Comparison of ENCODE assay signal across 19 cellular contexts in the genomic region with DNA sequence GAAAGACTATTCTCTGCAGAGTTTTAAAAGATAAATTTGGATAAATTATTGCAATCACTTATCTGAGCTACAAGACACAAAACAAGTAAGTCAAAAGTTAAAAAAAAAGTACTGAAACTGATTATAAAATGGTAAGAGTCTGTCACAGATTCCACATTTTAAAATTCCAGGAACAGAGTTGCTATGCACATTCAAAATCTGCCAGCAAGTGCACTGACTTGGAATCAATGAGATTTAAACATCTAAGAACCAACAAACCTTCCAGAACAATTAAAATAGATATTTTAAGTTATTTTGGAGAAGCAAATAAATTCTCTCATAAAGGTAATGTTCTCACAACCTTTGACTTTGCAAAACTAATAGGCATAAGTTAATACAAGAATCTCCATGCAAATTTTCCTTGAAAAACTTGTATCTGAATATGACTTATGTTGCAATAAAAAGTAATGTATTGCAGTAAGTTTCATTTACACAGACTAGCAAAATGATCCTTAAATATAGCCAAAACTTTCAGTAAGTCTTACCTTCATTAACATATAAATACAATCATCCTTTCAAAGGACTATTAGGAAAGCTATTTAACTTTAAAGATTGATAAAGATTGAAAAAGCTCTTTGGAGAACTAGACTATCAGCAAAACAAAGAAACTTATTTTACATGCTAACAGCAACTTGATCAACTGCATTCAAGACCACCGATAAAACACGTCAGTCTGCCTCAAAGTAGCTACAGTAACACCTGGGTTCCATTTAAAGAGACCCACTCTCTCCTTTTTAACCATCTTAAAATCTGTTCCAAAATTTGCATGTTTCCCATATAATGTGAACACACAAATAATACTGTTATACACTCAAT. TPM values are rescaled to one million over a fixed set of nuclear protein-coding genes. Genes with fewer than 3 reads are reported as not detected.
DNase-seq lines count a peak whose midpoint lies in the region; ATAC-seq, FAIRE-seq and TF ChIP-seq lines count a peak whose summit lies in the region.
"Had no signal": no experiment of that assay in that cellular context is flagged by ENCODE, and none has a peak within 500 bp of the region (broad histone marks: within the 10 kb centered on the region; RNA-seq: fewer than 3 reads in every experiment).

No MANE protein-coding gene starts in this region.

- H3K4me3 ChIP-seq in A673 (ENCODE audit: low read depth, low read length, poor library complexity, severe bottlenecking), result peak overlapping the region; percentile 62
- H3K4me3 ChIP-seq in HUES48 (ENCODE audit: low read depth, low read length), result peak overlapping the region; percentile 98
- H3K4me3 ChIP-seq: pancreas had no signal

- DNase-seq in A673 (ENCODE audit: low spot score) (no peak), putamen (ENCODE audit: low spot score) (no peak), mesothelial cell of epicardium (ENCODE audit: low spot score in 2 of 2, unreplicated experiment in 2 of 2) (no peak), SIG-M5 (lab: John Stamatoyannopoulos, UW) (no peak)
- DNase-seq: activated CD8-positive, alpha-beta T cell treated with anti-CD3 and anti-CD28 coated beads for 36 hours; activated T-cell treated with anti-CD3 and anti-CD28 coated beads, Interleukin-2, amount 50 U/mL, for 48 hours; effector CD4-positive, alpha-beta T cell; EL; left colon; pancreas; stimulated activated CD4-positive, alpha-beta T cell treated with anti-CD3 and anti-CD28 coated beads, Interleukin-4, amount 100 ng/mL, for 24 hours had no signal

- H3K27me3 ChIP-seq in A673 (replicated peaks; ENCODE audit: insufficient read depth, low read depth, low read length, poor library complexity) (no peaks in the 10 kb centered on the region), HUES48 (ENCODE audit: control insufficient read depth, insufficient read depth, low read length) (no peaks in the 10 kb centered on the region)

- POLR2A ChIA-PET in A673 (lab: Charles Lee; ENCODE audit: low non-redundant PET), result no interaction called here

- H3K9ac ChIP-seq in HUES48 (ENCODE audit: low read depth, low read length), result peak overlapping the region; percentile 29; the same call in 1 of the 2 replicates

- H3K36me3 ChIP-seq in A673 (ENCODE audit: insufficient read depth, low read length, poor library complexity, severe bottlenecking) (no peaks in the 10 kb centered on the region), HUES48 (ENCODE audit: control insufficient read depth, insufficient read depth, low read length) (0 out of 2 replicates have a peak, but pooled peaks cover 2% of the 10 kb centered on the region)
- H3K36me3 ChIP-seq: pancreas had no signal

- no peaks in the 10 kb centered on the region for H3K27me3 Mint-ChIP-seq in brain
- peaks cover 2% of the 10 kb centered on the region for H3K27me3 Mint-ChIP-seq in mesothelial cell of epicardium (ENCODE audit: low read depth)
- H3K27me3 Mint-ChIP-seq: IgD-negative memory B cell had no signal

- H3K27ac Mint-ChIP-seq in brain (peak overlapping the region in 1 of 5 experiments; percentile 64), mesothelial cell of epicardium (no peak overlapping the region)
- H3K27ac Mint-ChIP-seq: activated CD8-positive, alpha-beta T cell treated with anti-CD3 and anti-CD28 coated beads for 36 hours; activated naive CD4-positive, alpha-beta T cell treated with anti-CD3 and anti-CD28 coated beads, Interleukin-2, amount 50 U/mL, for 72 hours; IgD-negative memory B cell had no signal

- FAIRE-seq in islet of Langerhans (lab: Jason Lieb, UNC), result peak; percentile 72
- FAIRE-seq: bronchial epithelial cell had no signal

- H3K4me1 ChIP-seq in A673 (ENCODE audit: insufficient read depth, low read length, poor library complexity, severe bottlenecking) (peaks cover 58% of the 10 kb centered on the region), HUES48 (ENCODE audit: control insufficient read depth, insufficient read depth, low read length) (peaks cover 74% of the 10 kb centered on the region)

- TF ChIP-seq CTCF in A673 (conservative IDR thresholded peaks at IDR 0.05; ENCODE audit: low read depth, low read length), result no peak
- TF ChIP-seq CTCF in brain (conservative IDR thresholded peaks at IDR 0.05), result no peak
- TF ChIP-seq CTCF in mesothelial cell of epicardium (IDR thresholded peaks at IDR 0.05; ENCODE audit: unreplicated experiment), result no peak

- BruUV-seq in A673 (replicated peaks; lab: Mats Ljungman, UMichigan), result no TSS peak

- H3K4me3 Mint-ChIP-seq in brain (peak overlapping the region in 3 of 5 experiments; percentile 58 to 89 (median 82)), mesothelial cell of epicardium (no peak overlapping the region)
- H3K4me3 Mint-ChIP-seq: activated CD8-positive, alpha-beta T cell treated with anti-CD3 and anti-CD28 coated beads for 36 hours; IgD-negative memory B cell had no signal

- intact Hi-C loops in A673 (cut with micrococcal nuclease; ENCODE audit: unreplicated experiment), result loop anchor here (5.0 to 10.0 kb wide), 6 partner anchors 78 to 707 kb away; no protein-coding TSS in a partner anchor

- H3K27ac ChIP-seq in A673 (ENCODE audit: low read depth, low read length, poor library complexity, severe bottlenecking) (peak overlapping the region; percentile 82), HUES48 (ENCODE audit: low read depth, low read length) (peak overlapping the region; percentile 88)
- H3K27ac ChIP-seq: pancreas had no signal

- H3K9me3 Mint-ChIP-seq in brain (no peaks in the 10 kb centered on the region), mesothelial cell of epicardium (no peaks in the 10 kb centered on the region)
- H3K9me3 Mint-ChIP-seq: activated CD8-positive, alpha-beta T cell treated with anti-CD3 and anti-CD28 coated beads for 36 hours; activated naive CD4-positive, alpha-beta T cell treated with anti-CD3 and anti-CD28 coated beads, Interleukin-2, amount 50 U/mL, for 72 hours; IgD-negative memory B cell had no signal

- H3K4me1 Mint-ChIP-seq in brain (peaks cover 29% of the 10 kb centered on the region), mesothelial cell of epicardium (peaks cover 40% of the 10 kb centered on the region)
- H3K4me1 Mint-ChIP-seq: IgD-negative memory B cell had no signal

- CTCF ChIA-PET in A673 (lab: Charles Lee), result no interaction called here

- ATAC-seq in GM18520 (IDR thresholded peaks at IDR 0.05; ENCODE audit: unreplicated experiment), result no peak
- ATAC-seq: activated CD8-positive, alpha-beta T cell treated with anti-CD3 and anti-CD28 coated beads for 36 hours; activated naive CD4-positive, alpha-beta T cell treated with anti-CD3 and anti-CD28 coated beads, Interleukin-2, amount 50 U/mL, for 72 hours; left colon; Panc1; pancreas had no signal

- H3K9me3 ChIP-seq in A673 (ENCODE audit: low read depth, low read length, poor library complexity, severe bottlenecking), result no peaks in the 10 kb centered on the region
- H3K9me3 ChIP-seq in HUES48 (ENCODE audit: control insufficient read depth, insufficient read depth, low read length), result no peaks in the 10 kb centered on the region
- H3K9me3 ChIP-seq: pancreas had no signal

- H3K36me3 Mint-ChIP-seq in brain, result no peaks in the 10 kb centered on the region
- no peaks in the 10 kb centered on the region for H3K36me3 Mint-ChIP-seq in mesothelial cell of epicardium
- H3K36me3 Mint-ChIP-seq: activated naive CD4-positive, alpha-beta T cell treated with anti-CD3 and anti-CD28 coated beads, Interleukin-2, amount 50 U/mL, for 72 hours had no signal

RNA-seq across cellular contexts. Expression of a gene that starts 4.4 kb away (rescaled TPM):
- 60.1 and 84.1 TPM in 2 replicates for total RNA-seq in A673 (2021)
- polyA plus RNA-seq in brain (ENCODE audit: insufficient read depth, low read depth, low replicate concordance), result 25.6 TPM
- total RNA-seq in mesothelial cell of epicardium, result 23.0 to 26.6 TPM (median 25.2 TPM) in 3 replicates
- total RNA-seq: activated naive CD4-positive, alpha-beta T cell treated with anti-CD3 and anti-CD28 coated beads, Interleukin-2, amount 50 U/mL, for 72 hours had no signal
- polyA plus RNA-seq: IgD-negative memory B cell had no signal
